8 cellular contexts compared by ENCODE assay signal in the genomic region with DNA sequence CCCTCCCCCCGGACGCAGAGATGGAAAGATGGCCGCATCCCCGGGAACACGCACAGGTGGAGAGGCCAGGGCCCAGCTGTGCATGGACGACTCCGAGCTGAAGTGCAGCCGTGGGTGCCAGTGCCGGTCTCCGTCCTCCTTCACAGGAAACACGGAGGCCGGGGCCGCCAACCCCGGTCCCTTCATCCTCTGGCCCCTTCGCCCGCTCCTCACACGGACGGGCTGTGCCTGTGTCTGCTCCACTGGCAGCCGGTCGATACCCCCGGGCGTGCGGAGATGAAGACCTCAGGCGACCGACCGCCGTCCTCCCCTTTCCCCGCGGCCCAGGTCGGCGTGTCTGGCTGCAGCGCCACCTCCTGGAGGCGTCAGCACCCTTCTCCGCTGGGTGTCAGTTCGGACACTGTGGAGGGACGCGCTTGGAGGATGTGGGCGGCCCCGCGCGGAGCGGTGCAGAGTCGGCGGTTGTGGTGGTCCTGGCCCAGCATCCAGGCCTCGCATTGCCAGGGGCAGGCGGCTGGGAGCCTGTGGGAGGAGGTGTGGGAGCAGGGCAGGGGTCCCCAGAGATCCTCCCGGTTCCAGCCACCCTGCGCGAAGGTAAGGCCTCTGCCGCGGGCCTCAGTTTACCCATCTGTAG. TPM values are rescaled to one million over a fixed set of nuclear protein-coding genes. Genes with fewer than 3 reads are reported as not detected.
A peak's percentile ranks its signal among the peaks of the same experiment; 100 is the strongest.
DNase-seq lines count a peak whose midpoint lies in the region; ATAC-seq and TF ChIP-seq lines count a peak whose summit lies in the region.

No MANE protein-coding gene starts in this region.

- no peaks in the 10 kb centered on the region for H3K4me1 ChIP-seq in OCI-LY3 (ENCODE audit: low read length)
- no peaks in the 10 kb centered on the region for H3K4me1 ChIP-seq in neuron (ENCODE audit: insufficient read depth, low read length)
- peaks cover 4 to 6% of the 10 kb centered on the region in 2 donors for H3K4me1 ChIP-seq in thyroid gland

- peak overlapping the region; percentile 76 for H3K4me3 ChIP-seq in OCI-LY3 (ENCODE audit: low read length)
- peak overlapping the region; percentile 34 for H3K4me3 ChIP-seq in fibroblast of mammary gland (ENCODE audit: control insufficient read depth, low read depth, low read length)
- peak overlapping the region; percentile 52 for H3K4me3 ChIP-seq in neuron (ENCODE audit: low read length)
- no peak overlapping the region for H3K4me3 ChIP-seq in thyroid gland (replicated peaks in 1 of 3)

- H3K4me3 Mint-ChIP-seq in activated T-cell treated with anti-CD3 and anti-CD28 coated beads, Interleukin-2, amount 50 U/mL, for 4 hours: peak overlapping the region; percentile 64

- peak overlapping the region; percentile 72 for H3K4me2 ChIP-seq in OCI-LY3 (ENCODE audit: low read length)

- H3K36me3 Mint-ChIP-seq in activated T-cell treated with anti-CD3 and anti-CD28 coated beads, Interleukin-2, amount 50 U/mL, for 4 hours (ENCODE audit: insufficient read depth): no peaks in the 10 kb centered on the region

- no peaks in the 10 kb centered on the region for H3K9me3 Mint-ChIP-seq in activated T-cell treated with anti-CD3 and anti-CD28 coated beads, Interleukin-2, amount 50 U/mL, for 4 hours

- H2AFZ ChIP-seq in OCI-LY3 (ENCODE audit: low read depth, low read length) (peak overlapping the region; percentile 83; the same call in 1 of the 2 replicates), neuron (ENCODE audit: low read depth, low read length) (no peak overlapping the region)

- DNase-seq in activated T-cell treated with anti-CD3 and anti-CD28 coated beads, Interleukin-2, amount 50 U/mL, for 4 hours: peak; percentile 58
- DNase-seq in fibroblast of mammary gland (ENCODE audit: low read depth) (peak; percentile 42), thyroid gland (peak; percentile 48 to 52)

- ATAC-seq in GM18502 (IDR thresholded peaks at IDR 0.05; ENCODE audit: poor library complexity, unreplicated experiment) (peak; percentile 67), HG03432 (IDR thresholded peaks at IDR 0.05; ENCODE audit: unreplicated experiment) (peak; percentile 92)
- ATAC-seq in activated T-cell treated with anti-CD3 and anti-CD28 coated beads, Interleukin-2, amount 50 U/mL, for 4 hours: peak; percentile 86 to 88

- intact Hi-C loops in thyroid gland (cut with DNase I): no loop called here

- TF ChIP-seq CTCF in 22Rv1 (IDR thresholded peaks at IDR 0.05) (peak; percentile 94), OCI-LY3 (IDR thresholded peaks at IDR 0.05; ENCODE audit: low read depth, low read length) (peak; percentile 51), fibroblast of mammary gland (conservative IDR thresholded peaks at IDR 0.05; ENCODE audit: control insufficient read depth, insufficient read depth, low read depth, low read length) (peak; percentile 55), thyroid gland (IDR thresholded peaks at IDR 0.05) (peak in 5 of 6 experiments; percentile 36 to 65 (median 51))

- H4K20me1 ChIP-seq in OCI-LY3 (ENCODE audit: insufficient read depth, low read length): no peaks in the 10 kb centered on the region

- TF ChIP-seq POLR2A in thyroid gland (IDR thresholded peaks at IDR 0.05): no peak

- no peaks in the 10 kb centered on the region for H3K79me2 ChIP-seq in OCI-LY3 (ENCODE audit: low read length)

- H3K27me3 Mint-ChIP-seq in activated T-cell treated with anti-CD3 and anti-CD28 coated beads, Interleukin-2, amount 50 U/mL, for 4 hours (ENCODE audit: low read depth): peaks cover 14% of the 10 kb centered on the region

- H3K4me1 Mint-ChIP-seq in activated T-cell treated with anti-CD3 and anti-CD28 coated beads, Interleukin-2, amount 50 U/mL, for 4 hours (ENCODE audit: low read depth): peaks cover 6% of the 10 kb centered on the region

- H3K36me3 ChIP-seq in OCI-LY3 (replicated peaks; ENCODE audit: low read depth, low read length) (no peaks in the 10 kb centered on the region), neuron (ENCODE audit: insufficient read depth, low read length) (no peaks in the 10 kb centered on the region), thyroid gland (no peaks in the 10 kb centered on the region)

- 0 to 31% methylated on average over 7 to 9 of the region's 51 CpGs for WGBS in thyroid gland, 2 donors

- H3K27me3 ChIP-seq in OCI-LY3 (ENCODE audit: low read depth, low read length) (no peaks in the 10 kb centered on the region), neuron (ENCODE audit: insufficient read depth, low read length) (no peaks in the 10 kb centered on the region), thyroid gland (no peaks in the 10 kb centered on the region)

- H3K9me3 ChIP-seq in OCI-LY3 (ENCODE audit: insufficient read depth, low read length) (no peaks in the 10 kb centered on the region), neuron (ENCODE audit: low read length) (no peaks in the 10 kb centered on the region), thyroid gland (no peaks in the 10 kb centered on the region)

- H3K27ac ChIP-seq in 22Rv1 (peak overlapping the region; percentile 52), OCI-LY3 (ENCODE audit: low read length) (no peak overlapping the region), thyroid gland (no peak overlapping the region)

- H3K9ac ChIP-seq in OCI-LY3 (ENCODE audit: low read length): 0 out of 2 replicates have a peak overlapping the region, but pooled peaks have one; percentile 27

RNA-seq across cellular contexts. Expression of a gene that starts 9.9 kb away (rescaled TPM):
- 100 to 1,000 TPM in 1 of 3 donors, 10 to 100 TPM in 2; 84.4 to 117 (median 97.3) TPM for total RNA-seq in activated T-cell treated with anti-CD3 and anti-CD28 coated beads, Interleukin-2, amount 50 U/mL, for 4 hours
- total RNA-seq in thyroid gland: 10 to 100 TPM; 22.0 to 53.6 (median 26.2) TPM

RNA-seq across cellular contexts. Expression of a gene that starts 9.9 kb away (rescaled TPM):
- 10 to 100 TPM; 59.6 to 67.9 (median 62.6) TPM for total RNA-seq in activated T-cell treated with anti-CD3 and anti-CD28 coated beads, Interleukin-2, amount 50 U/mL, for 4 hours
- total RNA-seq in thyroid gland: 10 to 100 TPM; 56.5 to 73.3 (median 62.9) TPM

RNA-seq across cellular contexts. Expression of a gene that starts 18.1 kb away (rescaled TPM):
- not detected for total RNA-seq in activated T-cell treated with anti-CD3 and anti-CD28 coated beads, Interleukin-2, amount 50 U/mL, for 4 hours
- total RNA-seq in thyroid gland: 1 to 10 TPM in 1 of 4 donors, under 1 TPM in 1, not detected in 2; 0.13 to 1.5 TPM

RNA-seq across cellular contexts. Expression of a gene that starts 28.6 kb away (rescaled TPM):
- not detected for total RNA-seq in activated T-cell treated with anti-CD3 and anti-CD28 coated beads, Interleukin-2, amount 50 U/mL, for 4 hours
- not detected for total RNA-seq in thyroid gland

RNA-seq across cellular contexts. Expression of a gene that starts 39.2 kb away (rescaled TPM):
- total RNA-seq in activated T-cell treated with anti-CD3 and anti-CD28 coated beads, Interleukin-2, amount 50 U/mL, for 4 hours: 10 to 100 TPM; 40.7 to 47.4 (median 46.6) TPM
- total RNA-seq in thyroid gland: 10 to 100 TPM in 3 of 4 donors, 1 to 10 TPM in 1; 7.4 to 25.9 (median 18.9) TPM

Comparison
In these comparisons a context has a peak if more than half of its experiments do, and no peak if none do; other contexts are left out.
1. H3K4me3 ChIP-seq: peak in OCI-LY3 (single experiment), fibroblast of mammary gland (single experiment) and neuron (single experiment); none in thyroid gland (0 of 3).
2. Peak in every context shown above with its lines, with median percentiles within 50 percentile points of each other: CTCF ChIP-seq, ATAC-seq and DNase-seq.